In the genomic region with DNA sequence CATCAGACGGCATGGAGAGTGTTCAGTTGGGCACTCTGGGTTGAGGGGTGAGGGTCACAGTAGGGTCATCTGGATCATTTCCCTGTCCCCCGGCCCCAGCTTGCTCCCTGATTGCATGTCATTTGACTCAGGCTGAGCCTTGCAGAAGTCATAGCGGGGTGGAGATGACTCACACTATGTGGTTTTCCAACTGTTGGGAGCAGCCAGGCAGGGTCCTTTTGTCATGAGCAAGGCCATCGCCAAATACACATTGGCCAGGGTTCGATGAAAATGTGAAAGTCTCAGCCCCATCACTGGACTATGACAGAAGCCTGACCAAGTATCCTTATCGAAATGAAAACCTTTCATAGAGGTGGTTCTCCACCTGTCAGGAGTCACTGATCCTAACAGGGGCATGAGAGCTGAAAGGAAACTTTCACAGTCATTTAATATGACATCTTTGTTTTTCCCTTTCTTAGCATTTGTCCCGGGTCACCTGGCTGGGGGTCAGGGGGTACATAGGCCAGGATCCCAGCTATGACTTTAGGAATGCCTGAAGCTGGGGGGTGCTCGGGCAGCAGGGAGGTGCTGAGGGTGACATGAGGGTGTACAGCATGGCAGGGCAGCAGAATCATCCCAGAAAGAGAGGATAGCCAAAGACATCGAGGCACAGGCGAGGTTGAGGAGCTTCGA, we compare ENCODE assay signal across 1 cellular context.
TF ChIP-seq lines count a peak whose summit lies in the region.

No MANE protein-coding gene starts in this region.

TF ChIP-seq in K562, 482 proteins besides CTCF, POLR2A, EP300 and RAD21 (continued from another document and continues in another):
- TF ChIP-seq, protein P1, sequence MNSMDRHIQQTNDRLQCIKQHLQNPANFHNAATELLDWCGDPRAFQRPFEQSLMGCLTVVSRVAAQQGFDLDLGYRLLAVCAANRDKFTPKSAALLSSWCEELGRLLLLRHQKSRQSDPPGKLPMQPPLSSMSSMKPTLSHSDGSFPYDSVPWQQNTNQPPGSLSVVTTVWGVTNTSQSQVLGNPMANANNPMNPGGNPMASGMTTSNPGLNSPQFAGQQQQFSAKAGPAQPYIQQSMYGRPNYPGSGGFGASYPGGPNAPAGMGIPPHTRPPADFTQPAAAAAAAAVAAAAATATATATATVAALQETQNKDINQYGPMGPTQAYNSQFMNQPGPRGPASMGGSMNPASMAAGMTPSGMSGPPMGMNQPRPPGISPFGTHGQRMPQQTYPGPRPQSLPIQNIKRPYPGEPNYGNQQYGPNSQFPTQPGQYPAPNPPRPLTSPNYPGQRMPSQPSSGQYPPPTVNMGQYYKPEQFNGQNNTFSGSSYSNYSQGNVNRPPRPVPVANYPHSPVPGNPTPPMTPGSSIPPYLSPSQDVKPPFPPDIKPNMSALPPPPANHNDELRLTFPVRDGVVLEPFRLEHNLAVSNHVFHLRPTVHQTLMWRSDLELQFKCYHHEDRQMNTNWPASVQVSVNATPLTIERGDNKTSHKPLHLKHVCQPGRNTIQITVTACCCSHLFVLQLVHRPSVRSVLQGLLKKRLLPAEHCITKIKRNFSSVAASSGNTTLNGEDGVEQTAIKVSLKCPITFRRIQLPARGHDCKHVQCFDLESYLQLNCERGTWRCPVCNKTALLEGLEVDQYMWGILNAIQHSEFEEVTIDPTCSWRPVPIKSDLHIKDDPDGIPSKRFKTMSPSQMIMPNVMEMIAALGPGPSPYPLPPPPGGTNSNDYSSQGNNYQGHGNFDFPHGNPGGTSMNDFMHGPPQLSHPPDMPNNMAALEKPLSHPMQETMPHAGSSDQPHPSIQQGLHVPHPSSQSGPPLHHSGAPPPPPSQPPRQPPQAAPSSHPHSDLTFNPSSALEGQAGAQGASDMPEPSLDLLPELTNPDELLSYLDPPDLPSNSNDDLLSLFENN (IDR thresholded peaks at IDR 0.05; ENCODE audit: low read depth in 2 of 2, low read length in 2 of 2) = no peak
- peak; percentile 79 for TF ChIP-seq TCFL5 (CRISPR knock-in tag; conservative IDR thresholded peaks at IDR 0.05)
- no peak for TF ChIP-seq MCM3 (IDR thresholded peaks at IDR 0.05)
- 0 out of 4 replicates have a peak, but pooled peaks of 1 of the 2 experiments have one; percentile 32 for TF ChIP-seq SRF (CRISPR knock-in tag; IDR thresholded peaks at IDR 0.05)
- TF ChIP-seq, protein P2, sequence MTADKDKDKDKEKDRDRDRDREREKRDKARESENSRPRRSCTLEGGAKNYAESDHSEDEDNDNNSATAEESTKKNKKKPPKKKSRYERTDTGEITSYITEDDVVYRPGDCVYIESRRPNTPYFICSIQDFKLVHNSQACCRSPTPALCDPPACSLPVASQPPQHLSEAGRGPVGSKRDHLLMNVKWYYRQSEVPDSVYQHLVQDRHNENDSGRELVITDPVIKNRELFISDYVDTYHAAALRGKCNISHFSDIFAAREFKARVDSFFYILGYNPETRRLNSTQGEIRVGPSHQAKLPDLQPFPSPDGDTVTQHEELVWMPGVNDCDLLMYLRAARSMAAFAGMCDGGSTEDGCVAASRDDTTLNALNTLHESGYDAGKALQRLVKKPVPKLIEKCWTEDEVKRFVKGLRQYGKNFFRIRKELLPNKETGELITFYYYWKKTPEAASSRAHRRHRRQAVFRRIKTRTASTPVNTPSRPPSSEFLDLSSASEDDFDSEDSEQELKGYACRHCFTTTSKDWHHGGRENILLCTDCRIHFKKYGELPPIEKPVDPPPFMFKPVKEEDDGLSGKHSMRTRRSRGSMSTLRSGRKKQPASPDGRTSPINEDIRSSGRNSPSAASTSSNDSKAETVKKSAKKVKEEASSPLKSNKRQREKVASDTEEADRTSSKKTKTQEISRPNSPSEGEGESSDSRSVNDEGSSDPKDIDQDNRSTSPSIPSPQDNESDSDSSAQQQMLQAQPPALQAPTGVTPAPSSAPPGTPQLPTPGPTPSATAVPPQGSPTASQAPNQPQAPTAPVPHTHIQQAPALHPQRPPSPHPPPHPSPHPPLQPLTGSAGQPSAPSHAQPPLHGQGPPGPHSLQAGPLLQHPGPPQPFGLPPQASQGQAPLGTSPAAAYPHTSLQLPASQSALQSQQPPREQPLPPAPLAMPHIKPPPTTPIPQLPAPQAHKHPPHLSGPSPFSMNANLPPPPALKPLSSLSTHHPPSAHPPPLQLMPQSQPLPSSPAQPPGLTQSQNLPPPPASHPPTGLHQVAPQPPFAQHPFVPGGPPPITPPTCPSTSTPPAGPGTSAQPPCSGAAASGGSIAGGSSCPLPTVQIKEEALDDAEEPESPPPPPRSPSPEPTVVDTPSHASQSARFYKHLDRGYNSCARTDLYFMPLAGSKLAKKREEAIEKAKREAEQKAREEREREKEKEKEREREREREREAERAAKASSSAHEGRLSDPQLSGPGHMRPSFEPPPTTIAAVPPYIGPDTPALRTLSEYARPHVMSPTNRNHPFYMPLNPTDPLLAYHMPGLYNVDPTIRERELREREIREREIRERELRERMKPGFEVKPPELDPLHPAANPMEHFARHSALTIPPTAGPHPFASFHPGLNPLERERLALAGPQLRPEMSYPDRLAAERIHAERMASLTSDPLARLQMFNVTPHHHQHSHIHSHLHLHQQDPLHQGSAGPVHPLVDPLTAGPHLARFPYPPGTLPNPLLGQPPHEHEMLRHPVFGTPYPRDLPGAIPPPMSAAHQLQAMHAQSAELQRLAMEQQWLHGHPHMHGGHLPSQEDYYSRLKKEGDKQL (CRISPR knock-in tag; IDR thresholded peaks at IDR 0.05; ENCODE audit: borderline replicate concordance) = no peak
- TF ChIP-seq, protein P3, sequence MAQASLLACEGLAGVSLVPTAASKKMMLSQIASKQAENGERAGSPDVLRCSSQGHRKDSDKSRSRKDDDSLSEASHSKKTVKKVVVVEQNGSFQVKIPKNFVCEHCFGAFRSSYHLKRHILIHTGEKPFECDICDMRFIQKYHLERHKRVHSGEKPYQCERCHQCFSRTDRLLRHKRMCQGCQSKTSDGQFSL (CRISPR knock-in tag; IDR thresholded peaks at IDR 0.05) = no peak
- TF ChIP-seq, protein P3 (tag; IDR thresholded peaks at IDR 0.05) = peak in 1 of 2 experiments; percentile 85; a peak in 2 of 4 replicates
- TF ChIP-seq TCF7L2 (IDR thresholded peaks at IDR 0.05; ENCODE audit: low read depth, low read length) = no peak
- TF ChIP-seq KDM5B (IDR thresholded peaks at IDR 0.05; ENCODE audit: insufficient replicate concordance, low read depth, low read length) = no peak
- TF ChIP-seq CBX1 (IDR thresholded peaks at IDR 0.05; ENCODE audit: low read depth) = no peak
- TF ChIP-seq SLC30A9 (CRISPR knock-in tag; IDR thresholded peaks at IDR 0.05) = no peak
- TF ChIP-seq, protein P4, sequence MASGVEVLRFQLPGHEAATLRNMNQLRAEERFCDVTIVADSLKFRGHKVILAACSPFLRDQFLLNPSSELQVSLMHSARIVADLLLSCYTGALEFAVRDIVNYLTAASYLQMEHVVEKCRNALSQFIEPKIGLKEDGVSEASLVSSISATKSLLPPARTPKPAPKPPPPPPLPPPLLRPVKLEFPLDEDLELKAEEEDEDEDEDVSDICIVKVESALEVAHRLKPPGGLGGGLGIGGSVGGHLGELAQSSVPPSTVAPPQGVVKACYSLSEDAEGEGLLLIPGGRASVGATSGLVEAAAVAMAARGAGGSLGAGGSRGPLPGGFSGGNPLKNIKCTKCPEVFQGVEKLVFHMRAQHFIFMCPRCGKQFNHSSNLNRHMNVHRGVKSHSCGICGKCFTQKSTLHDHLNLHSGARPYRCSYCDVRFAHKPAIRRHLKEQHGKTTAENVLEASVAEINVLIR (CRISPR knock-in tag; IDR thresholded peaks at IDR 0.05) = peak; percentile 75
- TF ChIP-seq, protein P5, sequence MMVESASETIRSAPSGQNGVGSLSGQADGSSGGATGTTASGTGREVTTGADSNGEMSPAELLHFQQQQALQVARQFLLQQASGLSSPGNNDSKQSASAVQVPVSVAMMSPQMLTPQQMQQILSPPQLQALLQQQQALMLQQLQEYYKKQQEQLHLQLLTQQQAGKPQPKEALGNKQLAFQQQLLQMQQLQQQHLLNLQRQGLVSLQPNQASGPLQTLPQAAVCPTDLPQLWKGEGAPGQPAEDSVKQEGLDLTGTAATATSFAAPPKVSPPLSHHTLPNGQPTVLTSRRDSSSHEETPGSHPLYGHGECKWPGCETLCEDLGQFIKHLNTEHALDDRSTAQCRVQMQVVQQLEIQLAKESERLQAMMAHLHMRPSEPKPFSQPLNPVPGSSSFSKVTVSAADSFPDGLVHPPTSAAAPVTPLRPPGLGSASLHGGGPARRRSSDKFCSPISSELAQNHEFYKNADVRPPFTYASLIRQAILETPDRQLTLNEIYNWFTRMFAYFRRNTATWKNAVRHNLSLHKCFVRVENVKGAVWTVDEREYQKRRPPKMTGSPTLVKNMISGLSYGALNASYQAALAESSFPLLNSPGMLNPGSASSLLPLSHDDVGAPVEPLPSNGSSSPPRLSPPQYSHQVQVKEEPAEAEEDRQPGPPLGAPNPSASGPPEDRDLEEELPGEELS (CRISPR knock-in tag; IDR thresholded peaks at IDR 0.05; ENCODE audit: borderline replicate concordance) = no peak
- no peak for TF ChIP-seq CHD1 (IDR thresholded peaks at IDR 0.05; ENCODE audit: low read length)
- no peak for TF ChIP-seq RBBP5 (IDR thresholded peaks at IDR 0.05; ENCODE audit: borderline replicate concordance, insufficient read depth, low read length, poor library complexity, severe bottlenecking)
- no peak for TF ChIP-seq TAF1 (IDR thresholded peaks at IDR 0.05; ENCODE audit: control insufficient read depth, extremely low read depth, insufficient read depth, low read length, severe bottlenecking)
- no peak for TF ChIP-seq BDP1 (IDR thresholded peaks at IDR 0.05; ENCODE audit: insufficient read depth, insufficient read length)
- TF ChIP-seq, protein P6, sequence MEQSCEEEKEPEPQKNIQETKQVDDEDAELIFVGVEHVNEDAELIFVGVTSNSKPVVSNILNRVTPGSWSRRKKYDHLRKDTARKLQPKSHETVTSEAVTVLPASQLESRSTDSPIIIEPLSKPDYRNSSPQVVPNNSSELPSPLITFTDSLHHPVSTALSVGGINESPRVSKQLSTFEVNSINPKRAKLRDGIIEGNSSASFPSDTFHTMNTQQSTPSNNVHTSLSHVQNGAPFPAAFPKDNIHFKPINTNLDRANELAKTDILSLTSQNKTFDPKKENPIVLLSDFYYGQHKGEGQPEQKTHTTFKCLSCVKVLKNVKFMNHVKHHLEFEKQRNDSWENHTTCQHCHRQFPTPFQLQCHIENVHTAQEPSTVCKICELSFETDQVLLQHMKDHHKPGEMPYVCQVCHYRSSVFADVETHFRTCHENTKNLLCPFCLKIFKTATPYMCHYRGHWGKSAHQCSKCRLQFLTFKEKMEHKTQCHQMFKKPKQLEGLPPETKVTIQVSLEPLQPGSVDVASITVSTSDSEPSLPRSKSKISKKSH (CRISPR knock-in tag; IDR thresholded peaks at IDR 0.05) = no peak
- TF ChIP-seq GABPB1 (CRISPR knock-in tag; IDR thresholded peaks at IDR 0.05) = no peak
- TF ChIP-seq JUNB (CRISPR knock-in tag; conservative IDR thresholded peaks at IDR 0.05) = 0 out of 2 replicates have a peak, but pooled peaks have one; percentile 33
- peak; percentile 96 for TF ChIP-seq ZNF583 (CRISPR knock-in tag; IDR thresholded peaks at IDR 0.05)
- TF ChIP-seq, protein P7, sequence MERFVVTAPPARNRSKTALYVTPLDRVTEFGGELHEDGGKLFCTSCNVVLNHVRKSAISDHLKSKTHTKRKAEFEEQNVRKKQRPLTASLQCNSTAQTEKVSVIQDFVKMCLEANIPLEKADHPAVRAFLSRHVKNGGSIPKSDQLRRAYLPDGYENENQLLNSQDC (CRISPR knock-in tag; IDR thresholded peaks at IDR 0.05) = no peak
- TF ChIP-seq DMBX1 (CRISPR knock-in tag; IDR thresholded peaks at IDR 0.05; ENCODE audit: borderline replicate concordance) = peak; percentile 99
- TF ChIP-seq, protein P8, sequence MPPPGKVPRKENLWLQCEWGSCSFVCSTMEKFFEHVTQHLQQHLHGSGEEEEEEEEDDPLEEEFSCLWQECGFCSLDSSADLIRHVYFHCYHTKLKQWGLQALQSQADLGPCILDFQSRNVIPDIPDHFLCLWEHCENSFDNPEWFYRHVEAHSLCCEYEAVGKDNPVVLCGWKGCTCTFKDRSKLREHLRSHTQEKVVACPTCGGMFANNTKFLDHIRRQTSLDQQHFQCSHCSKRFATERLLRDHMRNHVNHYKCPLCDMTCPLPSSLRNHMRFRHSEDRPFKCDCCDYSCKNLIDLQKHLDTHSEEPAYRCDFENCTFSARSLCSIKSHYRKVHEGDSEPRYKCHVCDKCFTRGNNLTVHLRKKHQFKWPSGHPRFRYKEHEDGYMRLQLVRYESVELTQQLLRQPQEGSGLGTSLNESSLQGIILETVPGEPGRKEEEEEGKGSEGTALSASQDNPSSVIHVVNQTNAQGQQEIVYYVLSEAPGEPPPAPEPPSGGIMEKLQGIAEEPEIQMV (tag; conservative IDR thresholded peaks at IDR 0.05; ENCODE audit: low read depth) = peak; percentile 76
- TF ChIP-seq TEAD4 (IDR thresholded peaks at IDR 0.05; ENCODE audit: low read length) = no peak
- no peak for TF ChIP-seq TEAD4 (CRISPR knock-in tag; IDR thresholded peaks at IDR 0.05; ENCODE audit: borderline replicate concordance)
- no peak for TF ChIP-seq ZNF212 (CRISPR knock-in tag; IDR thresholded peaks at IDR 0.05)
- TF ChIP-seq, protein P9, sequence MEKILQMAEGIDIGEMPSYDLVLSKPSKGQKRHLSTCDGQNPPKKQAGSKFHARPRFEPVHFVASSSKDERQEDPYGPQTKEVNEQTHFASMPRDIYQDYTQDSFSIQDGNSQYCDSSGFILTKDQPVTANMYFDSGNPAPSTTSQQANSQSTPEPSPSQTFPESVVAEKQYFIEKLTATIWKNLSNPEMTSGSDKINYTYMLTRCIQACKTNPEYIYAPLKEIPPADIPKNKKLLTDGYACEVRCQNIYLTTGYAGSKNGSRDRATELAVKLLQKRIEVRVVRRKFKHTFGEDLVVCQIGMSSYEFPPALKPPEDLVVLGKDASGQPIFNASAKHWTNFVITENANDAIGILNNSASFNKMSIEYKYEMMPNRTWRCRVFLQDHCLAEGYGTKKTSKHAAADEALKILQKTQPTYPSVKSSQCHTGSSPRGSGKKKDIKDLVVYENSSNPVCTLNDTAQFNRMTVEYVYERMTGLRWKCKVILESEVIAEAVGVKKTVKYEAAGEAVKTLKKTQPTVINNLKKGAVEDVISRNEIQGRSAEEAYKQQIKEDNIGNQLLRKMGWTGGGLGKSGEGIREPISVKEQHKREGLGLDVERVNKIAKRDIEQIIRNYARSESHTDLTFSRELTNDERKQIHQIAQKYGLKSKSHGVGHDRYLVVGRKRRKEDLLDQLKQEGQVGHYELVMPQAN (IDR thresholded peaks at IDR 0.05; ENCODE audit: borderline replicate concordance) = no peak
- no peak for TF ChIP-seq SPI1 (IDR thresholded peaks at IDR 0.05; ENCODE audit: borderline replicate concordance, low read depth, low read length)
- TF ChIP-seq, protein P10, sequence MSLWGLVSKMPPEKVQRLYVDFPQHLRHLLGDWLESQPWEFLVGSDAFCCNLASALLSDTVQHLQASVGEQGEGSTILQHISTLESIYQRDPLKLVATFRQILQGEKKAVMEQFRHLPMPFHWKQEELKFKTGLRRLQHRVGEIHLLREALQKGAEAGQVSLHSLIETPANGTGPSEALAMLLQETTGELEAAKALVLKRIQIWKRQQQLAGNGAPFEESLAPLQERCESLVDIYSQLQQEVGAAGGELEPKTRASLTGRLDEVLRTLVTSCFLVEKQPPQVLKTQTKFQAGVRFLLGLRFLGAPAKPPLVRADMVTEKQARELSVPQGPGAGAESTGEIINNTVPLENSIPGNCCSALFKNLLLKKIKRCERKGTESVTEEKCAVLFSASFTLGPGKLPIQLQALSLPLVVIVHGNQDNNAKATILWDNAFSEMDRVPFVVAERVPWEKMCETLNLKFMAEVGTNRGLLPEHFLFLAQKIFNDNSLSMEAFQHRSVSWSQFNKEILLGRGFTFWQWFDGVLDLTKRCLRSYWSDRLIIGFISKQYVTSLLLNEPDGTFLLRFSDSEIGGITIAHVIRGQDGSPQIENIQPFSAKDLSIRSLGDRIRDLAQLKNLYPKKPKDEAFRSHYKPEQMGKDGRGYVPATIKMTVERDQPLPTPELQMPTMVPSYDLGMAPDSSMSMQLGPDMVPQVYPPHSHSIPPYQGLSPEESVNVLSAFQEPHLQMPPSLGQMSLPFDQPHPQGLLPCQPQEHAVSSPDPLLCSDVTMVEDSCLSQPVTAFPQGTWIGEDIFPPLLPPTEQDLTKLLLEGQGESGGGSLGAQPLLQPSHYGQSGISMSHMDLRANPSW (CRISPR knock-in tag; IDR thresholded peaks at IDR 0.05) = no peak
